ENCODE assay signal across 20 cellular contexts in genomic region chr16:1914084-1914608, GRCh38. TPM values are rescaled to one million over a fixed set of nuclear protein-coding genes. Genes with fewer than 3 reads are reported as not detected.
"Had no signal": no experiment of that assay in that cellular context is flagged by ENCODE, and none has a peak within 500 bp of the region (broad histone marks: within the 10 kb centered on the region; RNA-seq: fewer than 3 reads in every experiment).

No MANE protein-coding gene starts in this region.

- H3K4me1 Mint-ChIP-seq: activated CD4-positive, alpha-beta T cell treated with anti-CD3 and anti-CD28 coated beads for 36 hours; natural killer cell had no signal

- H3K27ac Mint-ChIP-seq: activated CD4-positive, alpha-beta memory T cell treated with anti-CD3 and anti-CD28 coated beads for 36 hours; activated CD4-positive, alpha-beta T cell treated with anti-CD3 and anti-CD28 coated beads for 36 hours; activated naive CD4-positive, alpha-beta T cell treated with anti-CD3 and anti-CD28 coated beads, Interleukin-2, amount 50 U/mL, for 72 hours; natural killer cell; progenitor cell of endocrine pancreas; T-helper 17 cell had no signal

- H3K36me3 Mint-ChIP-seq: activated CD4-positive, alpha-beta memory T cell treated with anti-CD3 and anti-CD28 coated beads for 36 hours; activated naive CD4-positive, alpha-beta T cell treated with anti-CD3 and anti-CD28 coated beads, Interleukin-2, amount 50 U/mL, for 72 hours; natural killer cell had no signal

- H3K36me3 ChIP-seq: cardiac muscle cell, left ventricle myocardium inferior, upper lobe of left lung had no signal

- ATAC-seq: activated CD4-positive, alpha-beta T cell treated with anti-CD3 and anti-CD28 coated beads for 36 hours; activated T-cell treated with anti-CD3 and anti-CD28 coated beads, Interleukin-2, amount 50 U/mL, for 4 hours; natural killer cell; T-helper 17 cell had no signal

- H3K27ac ChIP-seq: cardiac muscle cell, left ventricle myocardium inferior had no signal

- H3K9me3 ChIP-seq: left ventricle myocardium inferior, upper lobe of left lung had no signal

- H3K9me3 Mint-ChIP-seq: activated CD4-positive, alpha-beta memory T cell treated with anti-CD3 and anti-CD28 coated beads for 36 hours; activated naive CD4-positive, alpha-beta T cell treated with anti-CD3 and anti-CD28 coated beads, Interleukin-2, amount 50 U/mL, for 72 hours; activated T-cell treated with anti-CD3 and anti-CD28 coated beads, Interleukin-2, amount 50 U/mL, for 4 hours; natural killer cell had no signal

- DNase-seq: activated CD4-positive, alpha-beta memory T cell treated with anti-CD3 and anti-CD28 coated beads for 36 hours; activated CD4-positive, alpha-beta T cell treated with anti-CD3 and anti-CD28 coated beads for 36 hours; activated effector memory CD4-positive, alpha-beta T cell treated with Interleukin-2 at 50 U/mL for 16 hours; activated T-cell treated with anti-CD3 and anti-CD28 coated beads, Interleukin-2, amount 50 U/mL, for 4 hours; hypothalamus; left ventricle myocardium inferior; natural killer cell; occipital lobe; stimulated activated CD4-positive, alpha-beta T cell treated with anti-CD3 and anti-CD28 coated beads, Interleukin-4, amount 100 ng/mL, for 24 hours; stimulated activated naive CD4-positive, alpha-beta T cell treated with Interleukin-2 at 50 U/mL for 16 hours; T-helper 17 cell had no signal

- H3K4me3 ChIP-seq: cardiac muscle cell, left ventricle myocardium inferior, upper lobe of left lung had no signal

- H3K4me3 Mint-ChIP-seq: activated CD4-positive, alpha-beta memory T cell treated with anti-CD3 and anti-CD28 coated beads for 36 hours; activated CD4-positive, alpha-beta T cell treated with anti-CD3 and anti-CD28 coated beads for 36 hours; activated T-cell treated with anti-CD3 and anti-CD28 coated beads, Interleukin-2, amount 50 U/mL, for 4 hours; natural killer cell; T-helper 17 cell had no signal

RNA-seq across cellular contexts. Expression of gene HS3ST6, which starts 4.1 kb away (rescaled TPM):
- total RNA-seq: activated CD4-positive, alpha-beta memory T cell treated with anti-CD3 and anti-CD28 coated beads for 36 hours; activated CD4-positive, alpha-beta T cell treated with anti-CD3 and anti-CD28 coated beads for 36 hours; activated naive CD4-positive, alpha-beta T cell treated with anti-CD3 and anti-CD28 coated beads, Interleukin-2, amount 50 U/mL, for 72 hours; activated T-cell treated with anti-CD3 and anti-CD28 coated beads, Interleukin-2, amount 50 U/mL, for 4 hours; cardiac muscle cell; left ventricle myocardium inferior; mucosa of gallbladder; natural killer cell; occipital lobe; right cardiac atrium; T-helper 17 cell; temporal lobe had no signal

RNA-seq across cellular contexts. Expression of gene RPL3L, which starts 40.3 kb away (rescaled TPM):
- total RNA-seq: activated CD4-positive, alpha-beta memory T cell treated with anti-CD3 and anti-CD28 coated beads for 36 hours; activated CD4-positive, alpha-beta T cell treated with anti-CD3 and anti-CD28 coated beads for 36 hours; activated naive CD4-positive, alpha-beta T cell treated with anti-CD3 and anti-CD28 coated beads, Interleukin-2, amount 50 U/mL, for 72 hours; activated T-cell treated with anti-CD3 and anti-CD28 coated beads, Interleukin-2, amount 50 U/mL, for 4 hours; cardiac muscle cell; kidney; mucosa of gallbladder; natural killer cell; occipital lobe; progenitor cell of endocrine pancreas; T-helper 17 cell; temporal lobe; upper lobe of left lung had no signal

RNA-seq across cellular contexts. Expression of gene MEIOB, which starts 42.2 kb away (rescaled TPM):
- total RNA-seq: activated CD4-positive, alpha-beta memory T cell treated with anti-CD3 and anti-CD28 coated beads for 36 hours; esophagus mucosa; left ventricle myocardium inferior; natural killer cell; occipital lobe; progenitor cell of endocrine pancreas; right cardiac atrium; T-helper 17 cell had no signal
